Comparison of ENCODE assay signal across 11 cellular contexts in genomic region chr1:201535046-201535777, GRCh38. TPM values are rescaled to one million over a fixed set of nuclear protein-coding genes. Genes with fewer than 3 reads are reported as not detected.
A peak's percentile ranks its signal among the peaks of the same experiment; 100 is the strongest.
DNase-seq lines count a peak whose midpoint lies in the region; ATAC-seq, FAIRE-seq and TF ChIP-seq lines count a peak whose summit lies in the region.
"Had no signal": no experiment of that assay in that cellular context is flagged by ENCODE, and none has a peak within 500 bp of the region (broad histone marks: within the 10 kb centered on the region; RNA-seq: fewer than 3 reads in every experiment).

No MANE protein-coding gene starts in this region.

- peak overlapping the region; percentile 31 to 65; a peak in 5 of 6 replicates for H3K27ac ChIP-seq in A549
- peak overlapping the region; percentile 13 for H3K27ac ChIP-seq in mesodermal cell (ENCODE audit: low read depth, low read length, severe bottlenecking)
- H3K27ac ChIP-seq in ovary = no peak overlapping the region
- H3K27ac ChIP-seq: SK-N-MC had no signal

- no peak; a peak in 1 of 6 replicates for ATAC-seq in A549
- no peak for ATAC-seq in HG03280 (IDR thresholded peaks at IDR 0.05; ENCODE audit: unreplicated experiment)
- ATAC-seq in GM19463 (IDR thresholded peaks at IDR 0.05; ENCODE audit: unreplicated experiment) = no peak

- intact Hi-C loops in ovary (cut with DNase I) = loop anchor here in 2 of 4 donors (5.0 to 10.0 kb wide), 2 partner anchors 257 to 260 kb away; no protein-coding TSS in a partner anchor

- no peak for TF ChIP-seq RAD21 in A549 (conservative IDR thresholded peaks at IDR 0.05 in 1 of 2, IDR thresholded peaks at IDR 0.05 in 1 of 2)

- 39% methylated on average over 6 of the region's 6 CpGs for WGBS in A549 (ENCODE audit: missing lambda C conversion rate)
- WGBS in mesodermal cell (ENCODE audit: insufficient coverage in 2 of 2), 2 experiments = 25 to 43% methylated on average over 4 of the region's 6 CpGs
- 55% methylated on average over 6 of the region's 6 CpGs for WGBS in ovary, 3 donors

- TF ChIP-seq CTCF in A549 (IDR thresholded peaks at IDR 0.05) (no peak), ovary (IDR thresholded peaks at IDR 0.05) (no peak)

- peak in 1 of 2 experiments; percentile 41 for DNase-seq in A549 (ENCODE audit: low read depth in 1 of 2, low spot score in 1 of 2)
- no peak for DNase-seq in HEK293T (ENCODE audit: extremely low spot score)
- DNase-seq in amniotic epithelial cell (ENCODE audit: low read depth) = peak; percentile 82
- no peak for DNase-seq in NK-92 treated with Interleukin-12 subunit alpha and Interleukin-12 subunit beta, amount 100 ng/mL, for 24 hours (lab: John Stamatoyannopoulos, UW)
- DNase-seq in ovary = no peak
- DNase-seq: activated gamma-delta T cell, DMS 273 treated with DMSO at 0.1 percent for 48 hours had no signal

- peaks cover 40% of the 10 kb centered on the region for H3K4me1 ChIP-seq in A549
- H3K4me1 ChIP-seq in mesodermal cell (ENCODE audit: control insufficient read depth, insufficient read depth, low read length, poor library complexity, severe bottlenecking) = peaks cover 66% of the 10 kb centered on the region
- peaks cover 5% of the 10 kb centered on the region for H3K4me1 ChIP-seq in ovary (ENCODE audit: insufficient read depth)

- TF ChIP-seq EP300 in A549 (IDR thresholded peaks at IDR 0.05) = no peak
- TF ChIP-seq EP300 in ovary (IDR thresholded peaks at IDR 0.05) = no peak

- no peaks in the 10 kb centered on the region for H3K27me3 ChIP-seq in ovary

- POLR2A ChIA-PET in A549 (lab: Yijun Ruan, JAX) (no interaction called here), HEK293T (lab: Yijun Ruan, JAX) (no interaction called here)

- CTCF ChIA-PET in A549 (lab: Yijun Ruan, JAX) = interaction anchor here (0.7 to 49.4 kb wide), 13 partner anchors 9 to 361 kb away, joined by 3 to 1452 read pairs (median 6); partner anchors contain the start of gene CSRP1
- CTCF ChIA-PET in HEK293T (lab: Yijun Ruan, JAX) = interaction anchor here (0.5 to 1.0 kb wide), 5 partner anchors 10 to 174 kb away, joined by 3 to 6 read pairs (median 4); no protein-coding TSS in a partner anchor

- H3K4me3 ChIP-seq in A549 = no peak overlapping the region
- no peak overlapping the region for H3K4me3 ChIP-seq in mesodermal cell (ENCODE audit: extremely low read depth, insufficient read depth, low read length, poor library complexity, severe bottlenecking)
- no peak overlapping the region for H3K4me3 ChIP-seq in ovary
- H3K4me3 ChIP-seq: SK-N-MC had no signal

- no peaks in the 10 kb centered on the region for H3K36me3 ChIP-seq in mesodermal cell (ENCODE audit: control insufficient read depth, insufficient read depth, low read length)
- H3K36me3 ChIP-seq in ovary = no peaks in the 10 kb centered on the region

- H3K9me3 ChIP-seq in A549 = no peaks in the 10 kb centered on the region
- H3K9me3 ChIP-seq in mesodermal cell (ENCODE audit: control insufficient read depth, low read length) = no peaks in the 10 kb centered on the region
- H3K9me3 ChIP-seq in ovary = no peaks in the 10 kb centered on the region

- FAIRE-seq in A549 (lab: Jason Lieb, UNC) = no peak

- TF ChIP-seq POLR2A in A549 (IDR thresholded peaks at IDR 0.05; ENCODE audit: low read length) = no peak
- no peak for TF ChIP-seq POLR2A in ovary (IDR thresholded peaks at IDR 0.05)

- peak overlapping the region; percentile 58 for H3K4me2 ChIP-seq in A549

TF ChIP-seq in A549, 52 proteins besides CTCF, POLR2A, EP300 and RAD21 (continues in another document):
- TF ChIP-seq HMGXB4 (CRISPR knock-in tag; IDR thresholded peaks at IDR 0.05; ENCODE audit: borderline replicate concordance) = no peak
- TF ChIP-seq RFX5 (IDR thresholded peaks at IDR 0.05) = no peak
- TF ChIP-seq FOSL2 (IDR thresholded peaks at IDR 0.05) = no peak
- peak; percentile 9; the same call in 1 of the 2 replicates for TF ChIP-seq FOSL2 (CRISPR knock-in tag; IDR thresholded peaks at IDR 0.05)
- 0 out of 2 replicates have a peak, but pooled peaks have one; percentile 16 for TF ChIP-seq MAX (IDR thresholded peaks at IDR 0.05)
- no peak for TF ChIP-seq SMC3 (IDR thresholded peaks at IDR 0.05)
- TF ChIP-seq CHD4 (IDR thresholded peaks at IDR 0.05; ENCODE audit: borderline replicate concordance) = no peak
- TF ChIP-seq PBX3 (IDR thresholded peaks at IDR 0.05) = no peak

TF ChIP-seq in HEK293T, 16 proteins besides CTCF, POLR2A, EP300 and RAD21:
- TF ChIP-seq LEF1 (IDR thresholded peaks at IDR 0.05; ENCODE audit: borderline replicate concordance) = no peak
- TF ChIP-seq PKNOX1 (IDR thresholded peaks at IDR 0.05) = peak; percentile 58

RNA-seq across cellular contexts. Expression of gene NAV1, which starts 3.7 kb away (rescaled TPM):
- polyA plus RNA-seq in A549 (2011; rRNA removed) (3.7 and 6.4 TPM in 2 replicates), A549 (2017; fragmentation: RNase III; extraction: RNeasy Plus Mini Kit Qiagen cat#74134 plus additional on column Dnase treatment) (6.1 to 8.4 TPM (median 6.6 TPM) in 3 replicates), ovary (10 to 100 TPM in 1 of 2 donors, 1 to 10 TPM in 1; 3.4 to 17.3 TPM)
- 2.0 and 3.1 TPM in 2 replicates for polyA plus RNA-seq in A549 (2012; cell fraction: cytosol; rRNA removed)
- polyA plus RNA-seq in A549 (2012; cell fraction: nucleus; rRNA removed) = 5.0 and 5.5 TPM in 2 replicates
- 11.7 and 12.6 TPM in 2 replicates for polyA minus RNA-seq in A549 (2011; rRNA and poly(A)+ RNA removed)
- polyA plus RNA-seq in mesodermal cell (2013, experiment 1 of 2) = 56.2 TPM
- 48.2 TPM for polyA plus RNA-seq in mesodermal cell (2013, experiment 2 of 2)
- 10 to 100 TPM in 4 of 7 donors, 1 to 10 TPM in 3; 6.2 to 19.6 (median 11.3) TPM for total RNA-seq in ovary

RNA-seq across cellular contexts. Expression of gene CSRP1, which starts 28.3 kb away (rescaled TPM):
- polyA plus RNA-seq in A549 (2011; rRNA removed) (256 and 277 TPM in 2 replicates), A549 (2017; fragmentation: RNase III; extraction: RNeasy Plus Mini Kit Qiagen cat#74134 plus additional on column Dnase treatment) (655 to 819 TPM (median 717 TPM) in 3 replicates), ovary (100 to 1,000 TPM; 270 to 783 TPM)
- polyA plus RNA-seq in A549 (2012; cell fraction: cytosol; rRNA removed) = 459 and 499 TPM in 2 replicates
- 441 and 486 TPM in 2 replicates for polyA plus RNA-seq in A549 (2012; cell fraction: nucleus; rRNA removed)
- 254 and 273 TPM in 2 replicates for polyA minus RNA-seq in A549 (2011; rRNA and poly(A)+ RNA removed)
- polyA plus RNA-seq in mesodermal cell (2013, experiment 1 of 2) = 73.2 TPM
- polyA plus RNA-seq in mesodermal cell (2013, experiment 2 of 2) = 56.8 TPM
- total RNA-seq in ovary = 100 to 1,000 TPM; 205 to 767 (median 274) TPM

Comparison
In these comparisons a context has a peak if more than half of its experiments do, and no peak if none do; other contexts are left out.
1. H3K27ac ChIP-seq: peak in A549 (2 of 2) and mesodermal cell (single experiment); none in ovary (0 of 2).